In the genomic region with DNA sequence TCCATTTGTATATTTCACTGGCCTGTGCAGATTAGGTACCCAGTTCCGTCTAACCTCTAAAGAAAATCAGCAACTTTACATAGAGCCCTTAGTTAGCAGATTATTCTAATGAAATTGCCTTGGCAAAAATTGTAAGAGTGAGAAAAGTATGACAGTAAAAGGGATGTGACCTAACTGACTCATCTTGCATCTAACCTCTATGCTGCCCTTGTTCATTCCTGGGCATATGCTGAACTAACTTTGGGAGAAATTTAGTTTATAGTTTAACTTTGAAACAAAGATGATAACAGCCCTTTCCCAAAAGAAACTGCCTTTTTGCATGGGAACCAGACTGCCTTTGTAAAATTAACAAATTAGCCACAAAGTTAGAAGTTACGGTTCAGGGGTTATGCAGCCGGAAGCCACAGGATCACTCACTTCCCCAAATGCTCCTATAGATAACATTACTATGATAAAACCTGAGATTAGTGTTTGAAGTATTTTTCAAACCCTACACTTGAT, we compare ENCODE assay signal across 13 cellular contexts.
DNase-seq lines count a peak whose midpoint lies in the region; ATAC-seq and TF ChIP-seq lines count a peak whose summit lies in the region.
"Had no signal": no experiment of that assay in that cellular context is flagged by ENCODE, and none has a peak within 500 bp of the region (broad histone marks: within the 10 kb centered on the region; RNA-seq: fewer than 3 reads in every experiment).

No MANE protein-coding gene starts in this region.

- peaks cover 12% of the 10 kb centered on the region for H3K4me1 Mint-ChIP-seq in GM23338
- H3K4me1 Mint-ChIP-seq: activated CD4-positive, alpha-beta T cell treated with anti-CD3 and anti-CD28 coated beads for 36 hours had no signal

- DNase-seq in SKM-1 (lab: John Stamatoyannopoulos, UW; ENCODE audit: unreplicated experiment) (peak; percentile 9), GM23338 (ENCODE audit: low spot score) (no peak), Right ventricle myocardium superior (no peak), NCI-H82 treated with DMSO at 0.1 percent for 48 hours (lab: John Stamatoyannopoulos, UW; ENCODE audit: unreplicated experiment) (no peak), NCI-H1417 treated with DMSO at 0.1 percent for 48 hours (lab: John Stamatoyannopoulos, UW) (no peak)
- DNase-seq: activated CD4-positive, alpha-beta T cell treated with anti-CD3 and anti-CD28 coated beads for 36 hours; amniotic stem cell; occipital lobe had no signal

- H3K36me3 Mint-ChIP-seq in GM23338 (ENCODE audit: low read depth): peaks cover 18% of the 10 kb centered on the region

- H3K27me3 ChIP-seq in GM23338 (ENCODE audit: insufficient read depth): no peaks in the 10 kb centered on the region
- H3K27me3 ChIP-seq: Peyer's patch, vagina had no signal

- no peak for TF ChIP-seq CTCF in GM23338 (conservative IDR thresholded peaks at IDR 0.05; ENCODE audit: low read depth in 2 of 2)

- no peak overlapping the region for H3K4me2 ChIP-seq in GM23338

- no peaks in the 10 kb centered on the region for H3K79me2 ChIP-seq in GM23338 (replicated peaks; ENCODE audit: insufficient read depth)

- no peaks in the 10 kb centered on the region for H4K20me1 ChIP-seq in GM23338 (replicated peaks; ENCODE audit: insufficient read depth)

- ATAC-seq in GM18858 (IDR thresholded peaks at IDR 0.05; ENCODE audit: unreplicated experiment) (peak; percentile 89), GM21619 (IDR thresholded peaks at IDR 0.05; ENCODE audit: unreplicated experiment) (peak; percentile 77), HG03175 (IDR thresholded peaks at IDR 0.05; ENCODE audit: unreplicated experiment) (peak; percentile 87), GM23338 (no peak), Right ventricle myocardium superior (ENCODE audit: poor library complexity) (no peak)
- ATAC-seq: activated CD4-positive, alpha-beta T cell treated with anti-CD3 and anti-CD28 coated beads for 36 hours had no signal

- H3K27ac ChIP-seq in GM23338 (ENCODE audit: low read depth): no peak overlapping the region
- H3K27ac ChIP-seq: vagina had no signal

- intact Hi-C loops in Right ventricle myocardium superior (cut with DNase I): no loop called here

- no peak overlapping the region for H2AFZ ChIP-seq in GM23338

- H3K4me1 ChIP-seq in GM23338 (ENCODE audit: insufficient read depth): peaks cover 11% of the 10 kb centered on the region; the same call in 1 of the 2 replicates
- H3K4me1 ChIP-seq: Peyer's patch, vagina had no signal

- H3K27me3 Mint-ChIP-seq in GM23338 (ENCODE audit: insufficient read depth, low read depth, poor library complexity): peaks cover 1% of the 10 kb centered on the region
- H3K27me3 Mint-ChIP-seq: activated CD4-positive, alpha-beta T cell treated with anti-CD3 and anti-CD28 coated beads for 36 hours had no signal

- H3K27ac Mint-ChIP-seq in GM23338: no peak overlapping the region
- H3K27ac Mint-ChIP-seq: activated CD4-positive, alpha-beta T cell treated with anti-CD3 and anti-CD28 coated beads for 36 hours had no signal

- H3K9me2 ChIP-seq in GM23338 (ENCODE audit: insufficient read depth): peaks cover 5% of the 10 kb centered on the region; the same call in 1 of the 2 replicates

- H3K4me3 Mint-ChIP-seq in GM23338: no peak overlapping the region
- H3K4me3 Mint-ChIP-seq: activated CD4-positive, alpha-beta T cell treated with anti-CD3 and anti-CD28 coated beads for 36 hours had no signal

- H3F3A ChIP-seq in GM23338 (replicated peaks; ENCODE audit: low read depth): no peaks in the 10 kb centered on the region

- no peaks in the 10 kb centered on the region for H3K36me3 ChIP-seq in GM23338 (ENCODE audit: insufficient read depth)
- H3K36me3 ChIP-seq: Peyer's patch, vagina had no signal

- no peak overlapping the region for H3K4me3 ChIP-seq in GM23338
- H3K4me3 ChIP-seq: Peyer's patch, vagina had no signal

- H3K9me3 Mint-ChIP-seq in GM23338: peaks cover 21% of the 10 kb centered on the region

TF ChIP-seq in GM23338, 12 proteins besides CTCF, POLR2A, EP300 and RAD21:
- no peak for TF ChIP-seq JUNB (IDR thresholded peaks at IDR 0.05; ENCODE audit: unreplicated experiment)

Comparison
In these comparisons a context has a peak if more than half of its experiments do, and no peak if none do; other contexts are left out.
1. ATAC-seq: peak in GM18858 (single experiment), GM21619 (single experiment) and HG03175 (single experiment); none in GM23338 (single experiment) and Right ventricle myocardium superior (single experiment).